ENCODE assay signal across 8 cellular contexts in genomic region chr14:20468773-20469241, GRCh38. TPM values are rescaled to one million over a fixed set of nuclear protein-coding genes. Genes with fewer than 3 reads are reported as not detected.
A peak's percentile ranks its signal among the peaks of the same experiment; 100 is the strongest.
DNase-seq lines count a peak whose midpoint lies in the region; ATAC-seq and TF ChIP-seq lines count a peak whose summit lies in the region.

No MANE protein-coding gene starts in this region.

- intact Hi-C loops in gastrocnemius medialis (cut with DNase I; ENCODE audit: low total_unique reads), result no loop called here

- TF ChIP-seq EP300 in gastroesophageal sphincter (IDR thresholded peaks at IDR 0.05), result no peak

- H3F3A ChIP-seq in SU-DHL-6 (ENCODE audit: insufficient read depth), result no peaks in the 10 kb centered on the region; the same call in 1 of the 2 replicates

- H3K27ac ChIP-seq in SU-DHL-6 (ENCODE audit: low read depth, low read length), result no peak overlapping the region
- peak overlapping the region in 3 of 4 donors; percentile 84 to 95 (median 90) for H3K27ac ChIP-seq in gastroesophageal sphincter
- H3K27ac ChIP-seq in gastrocnemius medialis, result peak overlapping the region; percentile 74 to 80 (median 76)

- H3K27me3 ChIP-seq in SU-DHL-6 (ENCODE audit: low read length) (no peaks in the 10 kb centered on the region), gastroesophageal sphincter (no peaks in the 10 kb centered on the region), gastrocnemius medialis (no peaks in the 10 kb centered on the region)

- peaks cover 40% of the 10 kb centered on the region for H3K79me2 ChIP-seq in SU-DHL-6 (ENCODE audit: insufficient read depth, low read length)

- no peaks in the 10 kb centered on the region for H3K9me3 ChIP-seq in SU-DHL-6 (ENCODE audit: insufficient read depth, low read length)
- H3K9me3 ChIP-seq in gastroesophageal sphincter, result no peaks in the 10 kb centered on the region
- no peaks in the 10 kb centered on the region for H3K9me3 ChIP-seq in gastrocnemius medialis

- in situ Hi-C loops in gastrocnemius medialis (cut with MboI; ENCODE audit: low sequenced_read_pairs in 4 of 4), result loop anchor here (10.0 to 25.0 kb wide), 4 partner anchors 54 to 568 kb away; partner anchors contain the start of genes CCNB1IP1 (in 3 of the 4), PARP2 (in 3 of the 4), ANG (in 1 of the 4) and NDRG2 (in 1 of the 4)

- WGBS in gastroesophageal sphincter (ENCODE audit: low coverage in 1 of 2), 2 donors, result 40 to 44% methylated on average over 6 to 9 of the region's 16 CpGs

- TF ChIP-seq CTCF in SU-DHL-6 (IDR thresholded peaks at IDR 0.05; ENCODE audit: insufficient read depth, low read length, poor library complexity, severe bottlenecking) (no peak), gastroesophageal sphincter (IDR thresholded peaks at IDR 0.05) (no peak), gastrocnemius medialis (IDR thresholded peaks at IDR 0.05 in 4 of 5, conservative IDR thresholded peaks at IDR 0.05 in 1 of 5) (no peak)

- peak overlapping the region; percentile 73 for H2AFZ ChIP-seq in SU-DHL-6 (ENCODE audit: low read depth, low read length, severe bottlenecking)

- TF ChIP-seq POLR2A in gastroesophageal sphincter (IDR thresholded peaks at IDR 0.05), result no peak
- TF ChIP-seq POLR2A in gastrocnemius medialis (IDR thresholded peaks at IDR 0.05), result no peak

- no peaks in the 10 kb centered on the region for H3K9me3 Mint-ChIP-seq in activated T-cell treated with anti-CD3 and anti-CD28 coated beads, Interleukin-2, amount 50 U/mL, for 24 hours

- H3K36me3 ChIP-seq in SU-DHL-6 (ENCODE audit: low read length), result peaks cover 8% of the 10 kb centered on the region; the same call in 1 of the 2 replicates
- peaks cover 0 to 17% of the 10 kb centered on the region in 2 donors for H3K36me3 ChIP-seq in gastroesophageal sphincter
- H3K36me3 ChIP-seq in gastrocnemius medialis, result peaks cover 0 to 9% of the 10 kb centered on the region in 2 donors

- DNase-seq in activated T-cell treated with anti-CD3 and anti-CD28 coated beads, Interleukin-2, amount 50 U/mL, for 24 hours, result no peak
- no peak for DNase-seq in activated T-cell treated with anti-CD3 and anti-CD28 coated beads for 4 hours
- DNase-seq in gastrocnemius medialis, result no peak
- DNase-seq in NAMALWA (ENCODE audit: low spot score), result no peak

- peak overlapping the region; percentile 97 for H3K27ac Mint-ChIP-seq in activated T-cell treated with anti-CD3 and anti-CD28 coated beads, Interleukin-2, amount 50 U/mL, for 24 hours

- H3K4me2 ChIP-seq in SU-DHL-6 (ENCODE audit: low read depth, low read length, poor library complexity, severe bottlenecking), result peak overlapping the region; percentile 98

- H3K4me3 ChIP-seq in SU-DHL-6 (ENCODE audit: insufficient read depth, low read length, poor library complexity, severe bottlenecking) (peak overlapping the region; percentile 56), gastroesophageal sphincter (peak overlapping the region; percentile 61 to 83), gastrocnemius medialis (peak overlapping the region; percentile 65 to 95 (median 69))

- H4K20me1 ChIP-seq in SU-DHL-6 (ENCODE audit: low read depth, low read length), result no peaks in the 10 kb centered on the region; the same call in 1 of the 2 replicates

- peak overlapping the region; percentile 94 for H3K4me3 Mint-ChIP-seq in activated T-cell treated with anti-CD3 and anti-CD28 coated beads, Interleukin-2, amount 50 U/mL, for 24 hours

- peak overlapping the region; percentile 89 for H3K9ac ChIP-seq in SU-DHL-6 (ENCODE audit: low read length)

- H3K4me1 ChIP-seq in gastroesophageal sphincter (peaks cover 0 to 21% (median 10%) of the 10 kb centered on the region in 3 donors), gastrocnemius medialis (peaks cover 7 to 17% of the 10 kb centered on the region in 2 donors)

- H3K27me3 Mint-ChIP-seq in activated T-cell treated with anti-CD3 and anti-CD28 coated beads, Interleukin-2, amount 50 U/mL, for 24 hours, result no peaks in the 10 kb centered on the region

- H3K36me3 Mint-ChIP-seq in activated T-cell treated with anti-CD3 and anti-CD28 coated beads, Interleukin-2, amount 50 U/mL, for 24 hours (ENCODE audit: low read depth), result peaks cover 44% of the 10 kb centered on the region

- no peaks in the 10 kb centered on the region for H3K9me2 ChIP-seq in SU-DHL-6 (replicated peaks; ENCODE audit: insufficient read depth, low read length)

- no peak for ATAC-seq in gastroesophageal sphincter
- no peak for ATAC-seq in gastrocnemius medialis
- ATAC-seq in GM18498 (IDR thresholded peaks at IDR 0.05; ENCODE audit: unreplicated experiment), result no peak
- ATAC-seq in HG02884 (IDR thresholded peaks at IDR 0.05; ENCODE audit: unreplicated experiment), result no peak

- peaks cover 36% of the 10 kb centered on the region for H3K4me1 Mint-ChIP-seq in activated T-cell treated with anti-CD3 and anti-CD28 coated beads, Interleukin-2, amount 50 U/mL, for 24 hours (ENCODE audit: low read depth)

RNA-seq across cellular contexts. Expression of gene PNP, which starts 0.4 kb away (rescaled TPM):
- 10 to 100 TPM in 3 of 4 donors, 1 to 10 TPM in 1; 3.0 to 71.2 (median 19.9) TPM for total RNA-seq in gastroesophageal sphincter
- total RNA-seq in gastrocnemius medialis, result 1 to 10 TPM; 1.6 to 7.5 (median 3.0) TPM

RNA-seq across cellular contexts. Expression of gene PIP4P1, which starts 7.6 kb away (rescaled TPM):
- total RNA-seq in gastroesophageal sphincter (10 to 100 TPM; 12.2 to 23.2 (median 20.1) TPM), gastrocnemius medialis (10 to 100 TPM; 18.8 to 38.5 (median 21.7) TPM)

RNA-seq across cellular contexts. Expression of gene APEX1, which starts 13.8 kb away (rescaled TPM):
- total RNA-seq in gastroesophageal sphincter (100 to 1,000 TPM in 1 of 4 donors, 10 to 100 TPM in 3; 86.2 to 120 (median 98.0) TPM), gastrocnemius medialis (100 to 1,000 TPM in 2 of 4 donors, 10 to 100 TPM in 2; 65.6 to 132 (median 94.2) TPM)

RNA-seq across cellular contexts. Expression of gene OSGEP, which starts 14.2 kb away (rescaled TPM):
- total RNA-seq in gastroesophageal sphincter (10 to 100 TPM; 28.2 to 44.4 (median 34.4) TPM), gastrocnemius medialis (10 to 100 TPM; 15.8 to 21.7 (median 20.5) TPM)

RNA-seq across cellular contexts. Expression of gene KLHL33, which starts 32.8 kb away (rescaled TPM):
- 1 to 10 TPM in 2 of 4 donors, under 1 TPM in 2; 0.27 to 2.6 (median 1.1) TPM for total RNA-seq in gastroesophageal sphincter
- total RNA-seq in gastrocnemius medialis, result 1 to 10 TPM; 1.9 to 4.7 (median 3.5) TPM
